17 cellular contexts compared by ENCODE assay signal in genomic region chr5:17185349-17185748, GRCh38.
"Had no signal": no experiment of that assay in that cellular context is flagged by ENCODE, and none has a peak within 500 bp of the region (broad histone marks: within the 10 kb centered on the region; RNA-seq: fewer than 3 reads in every experiment).

No MANE protein-coding gene starts in this region.

- H3K4me3 ChIP-seq: body of pancreas, gastroesophageal sphincter, heart right ventricle, spleen, thoracic aorta, upper lobe of right lung had no signal

- ATAC-seq: activated CD4-positive, alpha-beta T cell treated with anti-CD3 and anti-CD28 coated beads for 36 hours; body of pancreas; natural killer cell; stimulated activated memory B cell treated with anti-CD40 and anti-IgM and Interleukin-4, amounts not matched to agents 10 μg/mL and 1 μg/mL and 100 μg/mL, for 72 hours; upper lobe of right lung; WTC11 had no signal

- H3K36me3 ChIP-seq: gastroesophageal sphincter, heart right ventricle, spleen, thoracic aorta, upper lobe of right lung had no signal

- H2AFZ ChIP-seq: parathyroid adenoma had no signal

- H3K9ac ChIP-seq: parathyroid adenoma had no signal

- H3K27me3 ChIP-seq: body of pancreas, spleen, upper lobe of right lung had no signal

- H3K9me3 ChIP-seq: body of pancreas, gastroesophageal sphincter, heart right ventricle, spleen, thoracic aorta, upper lobe of right lung had no signal

- H3K79me2 ChIP-seq: parathyroid adenoma had no signal

- DNase-seq: activated CD4-positive, alpha-beta T cell treated with anti-CD3 and anti-CD28 coated beads for 36 hours; activated CD4-positive, alpha-beta T cell treated with anti-CD3 and anti-CD28 coated beads, Interleukin-2, amount 50 U/mL, for 48 hours; caudate nucleus; erythroblast; heart right ventricle; immature natural killer cell; kidney glomerular epithelial cell; natural killer cell; spleen; stimulated activated CD4-positive, alpha-beta T cell treated with anti-CD3 and anti-CD28 coated beads, Interleukin-4, amount 100 ng/mL, for 4 hours; upper lobe of right lung had no signal

- H3K27ac ChIP-seq: body of pancreas, parathyroid adenoma, spleen, thoracic aorta had no signal
